In the genomic region with DNA sequence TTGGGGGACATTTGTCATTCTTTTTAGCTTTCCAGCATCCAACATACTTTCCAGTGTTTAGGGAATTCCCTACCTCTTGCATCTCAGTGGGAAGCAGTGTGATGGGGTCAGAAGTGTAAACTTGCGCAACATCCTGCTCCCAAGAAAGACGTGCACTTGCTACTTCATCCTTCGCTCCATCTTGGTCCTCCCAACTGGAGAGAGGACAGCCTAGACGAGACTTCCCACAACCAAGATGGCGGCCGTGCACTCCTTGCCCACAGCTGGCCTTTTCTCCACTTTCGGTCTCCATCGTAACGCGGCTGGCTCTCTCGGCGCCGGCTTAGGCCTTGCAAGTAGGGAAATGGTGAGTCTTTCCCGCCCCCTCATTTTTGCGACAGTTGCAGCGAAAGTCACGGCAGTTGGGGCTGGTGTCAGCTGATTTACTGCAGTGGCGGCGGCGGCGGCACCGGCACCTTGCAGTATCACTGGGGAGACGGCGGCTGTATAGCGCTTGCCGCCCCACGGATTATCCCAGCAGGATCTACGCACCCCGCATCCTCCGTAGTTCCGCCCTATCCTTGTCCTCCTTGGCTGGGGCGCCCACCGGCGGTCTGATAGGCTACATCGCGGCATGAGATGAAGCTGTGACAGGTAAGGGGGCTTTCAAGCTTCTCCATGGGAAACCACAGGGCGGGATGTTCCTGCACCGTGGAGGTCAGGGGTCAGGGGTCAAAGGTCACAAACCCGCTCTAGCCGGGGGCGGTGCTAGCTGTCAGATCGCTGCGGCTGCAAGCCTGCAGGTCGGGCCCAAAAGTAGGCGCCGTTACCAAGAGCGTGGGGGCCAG, we compare ENCODE assay signal across 8 cellular contexts. TPM values are rescaled to one million over a fixed set of nuclear protein-coding genes. Genes with fewer than 3 reads are reported as not detected.
DNase-seq lines count a peak whose midpoint lies in the region; ATAC-seq, FAIRE-seq and TF ChIP-seq lines count a peak whose summit lies in the region.

TSS of gene WDR7 (plus strand) at position 416 of the 827 bp plus-strand sequence. CDS start 21,157 bp downstream, outside the sequence.

- peak within 1 kb of the TSS; percentile 95 for H3K4me3 ChIP-seq in AG04449 (ENCODE audit: low read depth, low read length)
- H3K4me3 ChIP-seq in WI38 (ENCODE audit: low read depth, low read length): peak within 1 kb of the TSS; percentile 93
- H3K4me3 ChIP-seq in cardiac fibroblast (replicated peaks in 1 of 2; ENCODE audit: low read depth in 2 of 2, low read length in 2 of 2): peak within 1 kb of the TSS; percentile 90 to 99
- H3K4me3 ChIP-seq in small intestine (ENCODE audit: low read depth in 1 of 2, low read length in 2 of 2): peak within 1 kb of the TSS; percentile 69 to 85

- 0 to 1% (median 1%) methylated on average over 46 to 47 of the region's 47 CpGs for whole genome bisulfite sequencing in small intestine, 3 donors

- TF ChIP-seq CTCF in AG04449 (IDR thresholded peaks at IDR 0.05; ENCODE audit: insufficient read depth, low read length, missing control alignments): no peak
- no peak for TF ChIP-seq CTCF in WI38 (IDR thresholded peaks at IDR 0.05; ENCODE audit: low read depth, low read length)
- no peak for TF ChIP-seq CTCF in cardiac fibroblast (IDR thresholded peaks at IDR 0.05; ENCODE audit: low read depth, low read length)

- DNase-seq in AG04449 (ENCODE audit: low read depth, low spot score) (peak; percentile 92), NCI-H2227 treated with DMSO at 0.1 percent for 48 hours (lab: John Stamatoyannopoulos, UW) (peak; percentile 98), cardiac fibroblast (ENCODE audit: low read depth in 2 of 2) (peak; percentile 99), iPS-NIHi11 (ENCODE audit: low spot score) (peak; percentile 87), small intestine (peak; percentile 99)

- no peak for FAIRE-seq in small intestine (lab: Jason Lieb, UNC)

- CTCF ChIA-PET in AG04449 (lab: Yijun Ruan, JAX): interaction anchor here (1.1 to 2.1 kb wide), 6 partner anchors 9 to 13 kb away, joined by 4 to 13 read pairs (median 5); no protein-coding TSS in a partner anchor

- peak within 1 kb of the TSS; percentile 76 to 90 for H3K27ac ChIP-seq in small intestine (ENCODE audit: low read depth in 1 of 2, low read length in 1 of 2)

- peaks cover 0 to 5% of the 10 kb centered on the region in 2 donors for H3K4me1 ChIP-seq in small intestine (ENCODE audit: control insufficient read depth in 2 of 2, insufficient read depth in 1 of 2, low read depth in 1 of 2, low read length in 1 of 2)

- H3K9me3 ChIP-seq in small intestine (ENCODE audit: control insufficient read depth, low read depth): no peaks in the 10 kb centered on the region

- H3K36me3 ChIP-seq in small intestine (ENCODE audit: control insufficient read depth in 2 of 2, insufficient read depth in 2 of 2, low read length in 2 of 2): no peaks in the 10 kb centered on the region

- POLR2A ChIA-PET in AG04449 (lab: Yijun Ruan, JAX): interaction anchor here (1.2 kb wide), 1 partner anchor 9 kb away, joined by 5 read pairs; no protein-coding TSS in a partner anchor

- peak; percentile 98 for ATAC-seq in GM18907 (IDR thresholded peaks at IDR 0.05; ENCODE audit: unreplicated experiment)
- ATAC-seq in HG03159 (IDR thresholded peaks at IDR 0.05; ENCODE audit: unreplicated experiment): peak; percentile 97

- no peaks in the 10 kb centered on the region for H3K27me3 ChIP-seq in small intestine (ENCODE audit: control insufficient read depth in 2 of 2, insufficient read depth in 2 of 2, low read length in 2 of 2)

RNA-seq across cellular contexts. Expression of gene WDR7, which starts in this region (rescaled TPM):
- polyA plus RNA-seq in small intestine: 1 to 10 TPM; 3.1 to 5.4 (median 4.5) TPM

Comparison
In these comparisons a context has a peak if more than half of its experiments do, and no peak if none do; other contexts are left out.
1. Peak in every context shown above with its lines: DNase-seq, ATAC-seq, H3K4me3 ChIP-seq and H3K27ac ChIP-seq.